Comparison of ENCODE assay signal across 15 cellular contexts in genomic region chr5:10323588-10324488, GRCh38. TPM values are rescaled to one million over a fixed set of nuclear protein-coding genes. Genes with fewer than 3 reads are reported as not detected.
DNase-seq lines count a peak whose midpoint lies in the region; ATAC-seq lines count a peak whose summit lies in the region.
"Had no signal": no experiment of that assay in that cellular context is flagged by ENCODE, and none has a peak within 500 bp of the region (broad histone marks: within the 10 kb centered on the region; RNA-seq: fewer than 3 reads in every experiment).

No MANE protein-coding gene starts in this region.

- no peak overlapping the region for H2BK5ac ChIP-seq in mesendoderm (ENCODE audit: low read length)

- no peaks in the 10 kb centered on the region for H3K36me3 ChIP-seq in mesendoderm (ENCODE audit: control insufficient read depth, insufficient read depth, low read length)

- DNase-seq in AG20443 (ENCODE audit: low spot score) (peak; percentile 52), H4 (ENCODE audit: low spot score) (peak; percentile 39), amniotic epithelial cell (ENCODE audit: low read depth) (peak; percentile 38), mesendoderm (peak; percentile 16), NK-92 (lab: John Stamatoyannopoulos, UW; ENCODE audit: unreplicated experiment) (no peak), left colon (no peak), DMS153 (lab: John Stamatoyannopoulos, UW) (no peak)
- DNase-seq: activated CD8-positive, alpha-beta memory T cell treated with anti-CD3 and anti-CD28 coated beads, Interleukin-2, amount 50 U/mL, for 4 hours; cortex of kidney; left cardiac atrium; NCI-H2171; stimulated activated CD4-positive, alpha-beta T cell treated with anti-CD3 and anti-CD28 coated beads, Interleukin-4, amount 100 ng/mL, for 1 hour; T-helper 1 cell had no signal

- no peak overlapping the region for H3K23ac ChIP-seq in mesendoderm (ENCODE audit: low read length)

- H3K9ac ChIP-seq in mesendoderm (ENCODE audit: low read length) = no peak overlapping the region

- no peak overlapping the region for H3K56ac ChIP-seq in mesendoderm (ENCODE audit: low read length)

- H4K8ac ChIP-seq in mesendoderm (ENCODE audit: low read depth, low read length) = no peak overlapping the region

- H3K4me2 ChIP-seq in mesendoderm (ENCODE audit: low read length) = no peak overlapping the region

- no peak overlapping the region for H3K27ac ChIP-seq in mesendoderm (ENCODE audit: low read depth, low read length)

- no peak overlapping the region for H3K18ac ChIP-seq in mesendoderm (ENCODE audit: low read length)

- H4K5ac ChIP-seq in mesendoderm (ENCODE audit: low read length) = no peak overlapping the region

- H3K4me3 ChIP-seq in mesendoderm (ENCODE audit: low read length) = no peak overlapping the region

- intact Hi-C loops in left colon (cut with DNase I, micrococcal nuclease) = no loop called here

- H3K79me2 ChIP-seq in mesendoderm (ENCODE audit: control insufficient read depth, insufficient read depth, low read length) = no peaks in the 10 kb centered on the region

- WGBS in mesendoderm (ENCODE audit: extremely low coverage, insufficient coverage, low lambda C conversion rate) = no CpG with 5 or more reads among the region's 6 CpGs

- no peak overlapping the region for H3K4ac ChIP-seq in mesendoderm (ENCODE audit: low read depth, low read length)

- H2BK15ac ChIP-seq in mesendoderm (replicated peaks; ENCODE audit: low read depth) = no peak overlapping the region

- H2BK120ac ChIP-seq in mesendoderm (ENCODE audit: low read depth, low read length) = no peak overlapping the region

- H2AK5ac ChIP-seq in mesendoderm (ENCODE audit: low read length) = no peak overlapping the region

- H3K79me1 ChIP-seq in mesendoderm (ENCODE audit: low read length) = no peaks in the 10 kb centered on the region

- no peaks in the 10 kb centered on the region for H3K4me1 ChIP-seq in mesendoderm (ENCODE audit: control insufficient read depth, low read depth, low read length)

- ATAC-seq in GM18909 (IDR thresholded peaks at IDR 0.05; ENCODE audit: poor library complexity, unreplicated experiment) (no peak), left colon (no peak)
- ATAC-seq: activated CD4-positive, CD25-positive, alpha-beta regulatory T cell treated with anti-CD3 and anti-CD28 coated beads, Interleukin-2, amount 50 U/mL, for 24 hours; left cardiac atrium had no signal

- H3K27me3 ChIP-seq in mesendoderm (ENCODE audit: insufficient read depth, low read length, poor library complexity) = no peaks in the 10 kb centered on the region

RNA-seq across cellular contexts. Expression of gene CMBL, which starts 16.1 kb away (rescaled TPM):
- total RNA-seq in H4 (2014; rRNA removed; shearing (Covaris generic)) = 21.4 and 23.2 TPM in 2 replicates
- 9.7 TPM for polyA plus RNA-seq in mesendoderm (2013, experiment 1 of 2)
- polyA plus RNA-seq in mesendoderm (2013, experiment 2 of 2) = 10.1 TPM
- total RNA-seq in left colon = 100 to 1,000 TPM; 172 to 182 TPM

RNA-seq across cellular contexts. Expression of gene MARCHF6, which starts 29.7 kb away (rescaled TPM):
- total RNA-seq in H4 (2014; rRNA removed; shearing (Covaris generic)) = 35.3 and 44.7 TPM in 2 replicates
- 33.4 TPM for polyA plus RNA-seq in mesendoderm (2013, experiment 1 of 2)
- 31.1 TPM for polyA plus RNA-seq in mesendoderm (2013, experiment 2 of 2)
- 100 to 1,000 TPM; 153 to 168 TPM for total RNA-seq in left colon

Comparison
In these comparisons a context has a peak if more than half of its experiments do, and no peak if none do; other contexts are left out.
1. DNase-seq: peak in AG20443 (single experiment), H4 (single experiment), amniotic epithelial cell (single experiment) and mesendoderm (single experiment); none in NK-92 (single experiment), left colon (0 of 2) and DMS153 (single experiment).